10 cellular contexts compared by ENCODE assay signal in the genomic region with DNA sequence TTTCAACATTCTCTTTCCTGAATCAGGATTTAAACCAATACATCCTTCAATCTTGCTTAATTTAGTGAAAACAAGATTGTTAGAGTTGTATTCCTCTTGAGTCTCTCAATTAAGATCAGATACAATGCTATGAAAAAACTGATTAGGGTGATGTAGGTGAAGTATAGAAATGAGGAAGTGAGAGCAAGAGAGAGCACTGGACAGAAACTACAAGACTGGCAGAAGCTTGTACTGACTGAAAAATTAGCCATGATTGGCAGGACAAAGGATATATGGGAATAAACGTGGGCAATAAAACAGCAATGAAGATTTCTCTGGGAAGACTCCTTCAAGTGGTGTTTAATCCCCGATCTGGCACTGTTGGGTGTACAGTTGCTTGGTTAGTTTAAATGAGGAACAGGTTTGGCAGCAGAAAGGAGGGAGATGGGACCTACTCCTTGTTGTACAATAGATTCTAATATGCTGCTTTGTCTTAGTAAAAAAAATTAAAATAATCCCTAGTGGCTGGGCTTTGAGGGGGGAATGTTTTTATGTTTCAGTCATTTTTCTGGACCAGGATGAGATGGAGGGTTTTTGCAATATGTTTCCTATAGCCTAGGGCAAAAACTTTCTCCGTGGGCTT.
A peak's percentile ranks its signal among the peaks of the same experiment; 100 is the strongest.
DNase-seq lines count a peak whose midpoint lies in the region; ATAC-seq and TF ChIP-seq lines count a peak whose summit lies in the region.
"Had no signal": no experiment of that assay in that cellular context is flagged by ENCODE, and none has a peak within 500 bp of the region (broad histone marks: within the 10 kb centered on the region; RNA-seq: fewer than 3 reads in every experiment).

No MANE protein-coding gene starts in this region.

- WGBS in esophagus muscularis mucosa, result 76% methylated on average over 3 of the region's 3 CpGs

- TF ChIP-seq CTCF in esophagus muscularis mucosa (IDR thresholded peaks at IDR 0.05), result no peak

- H3K9me3 ChIP-seq in esophagus muscularis mucosa, result no peaks in the 10 kb centered on the region
- no peaks in the 10 kb centered on the region for H3K9me3 ChIP-seq in HAP-1

- intact Hi-C loops in esophagus muscularis mucosa (cut with DNase I), result no loop called here
- intact Hi-C loops in activated T-helper 2 cell treated with anti-CD3 and anti-CD28 coated beads, Interferon-gamma antibody, Interleukin-2, Interleukin-4, amounts not matched to agents 10 μg/mL and 5 μg/mL and 100 μg/mL, durations not matched to agents 14 hours and 24 hours and 36 hours (cut with micrococcal nuclease), result no loop called here

- no peak for TF ChIP-seq EP300 in esophagus muscularis mucosa (IDR thresholded peaks at IDR 0.05)

- no peak overlapping the region for H3K27ac ChIP-seq in esophagus muscularis mucosa (replicated peaks in 1 of 4)
- H3K27ac ChIP-seq: epithelial cell of prostate had no signal

- H3K4me1 ChIP-seq in esophagus muscularis mucosa, result no peaks in the 10 kb centered on the region
- H3K4me1 ChIP-seq in HAP-1, result no peaks in the 10 kb centered on the region

- H3K9me3 Mint-ChIP-seq in activated T-helper 2 cell treated with anti-CD3 and anti-CD28 coated beads, Interferon-gamma antibody, Interleukin-2, Interleukin-4, amounts not matched to agents 10 μg/mL and 5 μg/mL and 100 μg/mL, durations not matched to agents 14 hours and 24 hours and 36 hours, result no peaks in the 10 kb centered on the region

- H3K36me3 Mint-ChIP-seq in activated T-helper 2 cell treated with anti-CD3 and anti-CD28 coated beads, Interferon-gamma antibody, Interleukin-2, Interleukin-4, amounts not matched to agents 10 μg/mL and 5 μg/mL and 100 μg/mL, durations not matched to agents 14 hours and 24 hours and 36 hours (ENCODE audit: low read depth), result no peaks in the 10 kb centered on the region

- H3K36me3 ChIP-seq in esophagus muscularis mucosa, result no peaks in the 10 kb centered on the region
- no peaks in the 10 kb centered on the region for H3K36me3 ChIP-seq in HAP-1 (replicated peaks)

- in situ Hi-C loops in HAP-1 (cut with MboI; ENCODE audit: low sequenced_read_pairs), result no loop called here

- no peak overlapping the region for H3K4me3 Mint-ChIP-seq in activated T-helper 2 cell treated with anti-CD3 and anti-CD28 coated beads, Interferon-gamma antibody, Interleukin-2, Interleukin-4, amounts not matched to agents 10 μg/mL and 5 μg/mL and 100 μg/mL, durations not matched to agents 14 hours and 24 hours and 36 hours (ENCODE audit: low read depth)

- ATAC-seq in GM18868 (IDR thresholded peaks at IDR 0.05; ENCODE audit: unreplicated experiment), result peak; percentile 99
- peak; percentile 99 for ATAC-seq in GM21723 (IDR thresholded peaks at IDR 0.05; ENCODE audit: unreplicated experiment)
- ATAC-seq in HG03378 (IDR thresholded peaks at IDR 0.05; ENCODE audit: unreplicated experiment), result peak; percentile 98

- no peak overlapping the region for H3K4me3 ChIP-seq in esophagus muscularis mucosa
- no peak overlapping the region for H3K4me3 ChIP-seq in HAP-1

- H3K27me3 Mint-ChIP-seq in activated T-helper 2 cell treated with anti-CD3 and anti-CD28 coated beads, Interferon-gamma antibody, Interleukin-2, Interleukin-4, amounts not matched to agents 10 μg/mL and 5 μg/mL and 100 μg/mL, durations not matched to agents 14 hours and 24 hours and 36 hours (ENCODE audit: low read depth), result no peaks in the 10 kb centered on the region

- DNase-seq in esophagus muscularis mucosa (ENCODE audit: extremely low spot score) (peak; percentile 8), HAP-1 (ENCODE audit: low spot score in 2 of 2) (no peak), NCI-H1092 (lab: John Stamatoyannopoulos, UW) (no peak), NCI-H1436 treated with DMSO at 0.1 percent for 48 hours (lab: John Stamatoyannopoulos, UW) (no peak)
- DNase-seq in activated T-helper 2 cell treated with anti-CD3 and anti-CD28 coated beads, Interferon-gamma antibody, Interleukin-2, Interleukin-4, amounts not matched to agents 10 μg/mL and 5 μg/mL and 100 μg/mL, durations not matched to agents 14 hours and 24 hours and 36 hours (ENCODE audit: low spot score), result no peak
- DNase-seq: stimulated activated CD8-positive, alpha-beta memory T cell treated with anti-CD3 and anti-CD28 coated beads, Interleukin-4, amount 100 ng/mL, for 48 hours had no signal

- no peak overlapping the region for H3K27ac Mint-ChIP-seq in activated T-helper 2 cell treated with anti-CD3 and anti-CD28 coated beads, Interferon-gamma antibody, Interleukin-2, Interleukin-4, amounts not matched to agents 10 μg/mL and 5 μg/mL and 100 μg/mL, durations not matched to agents 14 hours and 24 hours and 36 hours

- no peaks in the 10 kb centered on the region for H3K4me1 Mint-ChIP-seq in activated T-helper 2 cell treated with anti-CD3 and anti-CD28 coated beads, Interferon-gamma antibody, Interleukin-2, Interleukin-4, amounts not matched to agents 10 μg/mL and 5 μg/mL and 100 μg/mL, durations not matched to agents 14 hours and 24 hours and 36 hours (ENCODE audit: low read depth)

- TF ChIP-seq POLR2A in esophagus muscularis mucosa (IDR thresholded peaks at IDR 0.05; ENCODE audit: low read depth), result no peak

- H3K27me3 ChIP-seq in esophagus muscularis mucosa (no peaks in the 10 kb centered on the region), HAP-1 (ENCODE audit: low read depth) (no peaks in the 10 kb centered on the region)
